ENCODE assay signal across 1 cellular context in the genomic region with DNA sequence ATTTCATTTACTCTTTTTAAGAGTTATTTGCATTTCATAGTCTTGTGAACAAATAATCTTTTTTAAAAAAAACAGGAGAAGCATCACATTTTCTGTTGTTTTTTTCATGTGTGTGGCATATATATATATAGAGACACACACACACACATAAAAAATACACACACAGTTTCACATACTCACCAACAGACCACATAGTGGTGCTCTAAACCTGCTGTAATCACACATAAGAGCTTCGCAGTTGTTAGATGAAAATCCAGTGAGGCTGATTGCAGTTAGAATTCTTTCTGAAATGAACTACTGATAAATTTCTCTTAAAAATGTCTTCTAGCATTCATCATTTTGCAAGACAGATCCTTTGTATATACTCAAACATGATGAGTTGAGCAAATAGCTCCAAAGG.
TF ChIP-seq lines count a peak whose summit lies in the region.

No MANE protein-coding gene starts in this region.

TF ChIP-seq in H1, 55 proteins besides CTCF, POLR2A, EP300 and RAD21 (continued from another document):
- no peak for TF ChIP-seq SIN3A (conservative IDR thresholded peaks at IDR 0.05 in 1 of 2, IDR thresholded peaks at IDR 0.05 in 1 of 2; ENCODE audit: low read depth in 1 of 2, low read length in 2 of 2)
- TF ChIP-seq TBP (IDR thresholded peaks at IDR 0.05; ENCODE audit: low read depth, low read length), result no peak
- TF ChIP-seq, protein P1, sequence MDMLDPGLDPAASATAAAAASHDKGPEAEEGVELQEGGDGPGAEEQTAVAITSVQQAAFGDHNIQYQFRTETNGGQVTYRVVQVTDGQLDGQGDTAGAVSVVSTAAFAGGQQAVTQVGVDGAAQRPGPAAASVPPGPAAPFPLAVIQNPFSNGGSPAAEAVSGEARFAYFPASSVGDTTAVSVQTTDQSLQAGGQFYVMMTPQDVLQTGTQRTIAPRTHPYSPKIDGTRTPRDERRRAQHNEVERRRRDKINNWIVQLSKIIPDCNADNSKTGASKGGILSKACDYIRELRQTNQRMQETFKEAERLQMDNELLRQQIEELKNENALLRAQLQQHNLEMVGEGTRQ (IDR thresholded peaks at IDR 0.05; ENCODE audit: low read length), result no peak
- no peak for TF ChIP-seq SP2 (IDR thresholded peaks at IDR 0.05; ENCODE audit: low read length)
- TF ChIP-seq CBX8 (IDR thresholded peaks at IDR 0.05; ENCODE audit: borderline replicate concordance, low read depth, low read length), result no peak
- TF ChIP-seq POU5F1 (IDR thresholded peaks at IDR 0.05; ENCODE audit: low read depth, low read length), result no peak
